ENCODE assay signal across 19 cellular contexts in genomic region chr2:105999590-105999989, GRCh38.
DNase-seq lines count a peak whose midpoint lies in the region; ATAC-seq and TF ChIP-seq lines count a peak whose summit lies in the region.
"Had no signal": no experiment of that assay in that cellular context is flagged by ENCODE, and none has a peak within 500 bp of the region (broad histone marks: within the 10 kb centered on the region; RNA-seq: fewer than 3 reads in every experiment).

No MANE protein-coding gene starts in this region.

- no peaks in the 10 kb centered on the region for H3K4me1 ChIP-seq in left ventricle myocardium inferior
- peaks cover 15% of the 10 kb centered on the region for H3K4me1 ChIP-seq in Loucy (ENCODE audit: insufficient read depth, low read length, poor library complexity, severe bottlenecking)
- H3K4me1 ChIP-seq in tibial artery: peaks cover 0 to 16% (median 0%) of the 10 kb centered on the region in 4 donors
- H3K4me1 ChIP-seq in lower lobe of right lung: no peaks in the 10 kb centered on the region
- no peaks in the 10 kb centered on the region for H3K4me1 ChIP-seq in sigmoid colon
- H3K4me1 ChIP-seq: BE2C, BLaER1 had no signal

- intact Hi-C loops in left ventricle myocardium inferior (cut with micrococcal nuclease) (no loop called here), Right ventricle myocardium inferior (cut with DNase I) (no loop called here), tibial artery (cut with DNase I; ENCODE audit: low total_unique reads) (no loop called here), lower lobe of right lung (cut with DNase I) (no loop called here), sigmoid colon (cut with DNase I) (no loop called here)

- no peak for ATAC-seq in Right ventricle myocardium inferior
- ATAC-seq in lower lobe of right lung: no peak

- H2AFZ ChIP-seq in Loucy (ENCODE audit: low read length): no peak overlapping the region

- no peaks in the 10 kb centered on the region for H3K79me2 ChIP-seq in Loucy (ENCODE audit: insufficient read depth, low read length)

- peaks cover 4% of the 10 kb centered on the region for H3K36me3 ChIP-seq in left ventricle myocardium inferior
- no peaks in the 10 kb centered on the region for H3K36me3 ChIP-seq in Loucy (ENCODE audit: insufficient read depth, low read length)
- H3K36me3 ChIP-seq in tibial artery: no peaks in the 10 kb centered on the region
- no peaks in the 10 kb centered on the region for H3K36me3 ChIP-seq in lower lobe of right lung
- no peaks in the 10 kb centered on the region for H3K36me3 ChIP-seq in sigmoid colon
- H3K36me3 ChIP-seq: BE2C, BLaER1 had no signal

- H3K9ac ChIP-seq in Loucy (ENCODE audit: low read depth, low read length, poor library complexity, severe bottlenecking): no peak overlapping the region
- H3K9ac ChIP-seq: BLaER1 had no signal

- H3K27ac ChIP-seq in left ventricle myocardium inferior (replicated peaks) (peak overlapping the region; percentile 38), tibial artery (peak overlapping the region; percentile 5 to 62), lower lobe of right lung (no peak overlapping the region), sigmoid colon (no peak overlapping the region)
- H3K27ac ChIP-seq: 22Rv1, BLaER1 had no signal

- no peak for TF ChIP-seq POLR2A in sigmoid colon (IDR thresholded peaks at IDR 0.05)

- no peaks in the 10 kb centered on the region for H4K20me1 ChIP-seq in Loucy (ENCODE audit: insufficient read depth, low read length, poor library complexity, severe bottlenecking)
- H4K20me1 ChIP-seq: BLaER1 had no signal

- no peaks in the 10 kb centered on the region for H3F3A ChIP-seq in Loucy (ENCODE audit: low read depth)

- H3K9me3 ChIP-seq in left ventricle myocardium inferior (replicated peaks) (peaks cover 55% of the 10 kb centered on the region), Loucy (ENCODE audit: insufficient read depth, low read depth, low read length) (peaks cover 9% of the 10 kb centered on the region), tibial artery (peaks cover 0 to 7% (median 5%) of the 10 kb centered on the region in 3 donors), lower lobe of right lung (peaks cover 19% of the 10 kb centered on the region), sigmoid colon (peaks cover 0 to 15% (median 4%) of the 10 kb centered on the region in 4 donors)
- H3K9me3 ChIP-seq: BE2C had no signal

- 75 to 88% methylated on average over 3 of the region's 3 CpGs for WGBS in sigmoid colon, 2 donors

- DNase-seq in left ventricle myocardium inferior (no peak), Right ventricle myocardium inferior (ENCODE audit: missing footprints) (no peak), tibial artery (no peak), lower lobe of right lung (no peak), sigmoid colon (no peak)
- DNase-seq: ACHN; BE2C; C1 segment of cervical spinal cord; CD4-positive, alpha-beta memory T cell; CD4-positive, CD25-positive, alpha-beta regulatory T cell; CD8-positive, alpha-beta memory T cell; COR-L47; DMS 273 treated with DMSO at 0.1 percent for 48 hours; DMS153; DMS79 treated with DMSO at 0.1 percent for 48 hours; GF-D8 had no signal

- H3K4me3 ChIP-seq in left ventricle myocardium inferior: no peak overlapping the region
- no peak overlapping the region for H3K4me3 ChIP-seq in Loucy (ENCODE audit: low read length, poor library complexity, severe bottlenecking)
- H3K4me3 ChIP-seq in tibial artery: no peak overlapping the region
- no peak overlapping the region for H3K4me3 ChIP-seq in lower lobe of right lung
- H3K4me3 ChIP-seq in sigmoid colon: no peak overlapping the region
- H3K4me3 ChIP-seq: BLaER1 had no signal

- no peaks in the 10 kb centered on the region for H3K9me2 ChIP-seq in Loucy (replicated peaks; ENCODE audit: low read depth, low read length)

- H3K4me2 ChIP-seq in Loucy (ENCODE audit: low read depth, low read length, poor library complexity, severe bottlenecking): peak overlapping the region; percentile 37
- H3K4me2 ChIP-seq: BLaER1 had no signal

- TF ChIP-seq EP300 in sigmoid colon (IDR thresholded peaks at IDR 0.05): no peak

- no peaks in the 10 kb centered on the region for H3K27me3 ChIP-seq in left ventricle myocardium inferior (ENCODE audit: low read depth)
- peaks cover 6% of the 10 kb centered on the region for H3K27me3 ChIP-seq in Loucy (ENCODE audit: insufficient read depth, low read length, poor library complexity, severe bottlenecking)
- H3K27me3 ChIP-seq in tibial artery: no peaks in the 10 kb centered on the region
- H3K27me3 ChIP-seq in lower lobe of right lung (ENCODE audit: low read depth): no peaks in the 10 kb centered on the region
- no peaks in the 10 kb centered on the region for H3K27me3 ChIP-seq in sigmoid colon
- H3K27me3 ChIP-seq: BE2C, BLaER1 had no signal

- TF ChIP-seq CTCF in left ventricle myocardium inferior (IDR thresholded peaks at IDR 0.05; ENCODE audit: borderline replicate concordance) (no peak), Loucy (conservative IDR thresholded peaks at IDR 0.05; ENCODE audit: low read length) (no peak), tibial artery (IDR thresholded peaks at IDR 0.05) (no peak), lower lobe of right lung (IDR thresholded peaks at IDR 0.05) (no peak), sigmoid colon (IDR thresholded peaks at IDR 0.05) (no peak)

Comparison
In these comparisons a context has a peak if more than half of its experiments do, and no peak if none do; other contexts are left out.
1. H3K27ac ChIP-seq: peak in left ventricle myocardium inferior (single experiment) and tibial artery (2 of 2); none in lower lobe of right lung (single experiment) and sigmoid colon (0 of 4).